Comparison of ENCODE assay signal across 8 cellular contexts in the genomic region with DNA sequence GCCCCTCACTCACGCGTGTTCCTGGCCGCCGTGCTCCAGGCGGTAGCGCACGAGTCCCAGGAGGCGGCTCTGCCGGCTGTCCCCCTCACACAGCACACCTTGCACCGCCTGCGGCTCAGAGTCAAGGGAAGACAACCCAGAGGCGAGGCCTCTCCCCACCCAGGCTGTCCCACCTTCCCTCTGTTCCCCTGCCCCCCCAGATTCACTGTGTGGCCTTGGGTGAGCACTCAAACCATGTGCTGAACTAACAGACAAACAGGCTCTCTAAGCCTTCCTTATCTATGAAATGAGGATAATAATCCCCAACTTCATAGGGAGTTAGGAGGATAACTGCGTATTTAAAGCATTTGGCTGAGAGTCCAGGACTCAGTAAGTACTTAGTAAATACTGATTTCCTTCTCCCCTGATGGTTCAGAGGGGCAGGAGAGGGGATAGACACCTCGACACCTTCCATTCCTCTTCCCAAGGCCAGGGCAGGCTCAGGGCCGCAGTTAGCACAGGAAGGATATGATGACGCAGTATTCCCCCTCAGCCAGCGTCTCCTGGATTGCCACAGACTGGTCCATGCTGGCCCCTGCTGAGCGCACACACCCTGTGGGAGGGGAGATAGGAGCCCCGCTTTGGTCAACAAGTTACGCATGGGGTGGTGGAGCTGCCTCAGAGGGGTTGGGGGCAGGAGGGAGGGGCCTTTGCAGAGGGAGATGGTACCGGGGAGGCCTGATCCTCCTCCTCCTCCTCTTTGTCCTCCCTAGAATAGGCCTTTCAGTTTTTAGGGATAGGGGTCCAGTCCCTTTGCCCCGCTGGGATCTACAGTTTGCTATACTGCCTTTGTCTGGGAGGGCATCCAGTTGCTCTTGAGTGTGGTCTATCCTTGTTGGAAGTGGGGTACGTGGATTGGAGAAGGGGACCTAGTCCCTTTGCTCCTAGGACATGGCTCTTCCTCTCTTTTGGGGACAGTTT. TPM values are rescaled to one million over a fixed set of nuclear protein-coding genes. Genes with fewer than 3 reads are reported as not detected.
DNase-seq lines count a peak whose midpoint lies in the region; ATAC-seq and TF ChIP-seq lines count a peak whose summit lies in the region.

No MANE protein-coding gene starts in this region.

- H3K79me2 ChIP-seq in ACC112 (ENCODE audit: control insufficient read depth, insufficient read depth, low read length, unreplicated experiment) (peaks cover 5% of the 10 kb centered on the region), SK-N-SH (ENCODE audit: insufficient read depth) (peaks cover 9% of the 10 kb centered on the region; the same call in 1 of the 2 replicates)

- H3K4me3 ChIP-seq in ACC112 (ENCODE audit: low read depth, low read length) = peak overlapping the region; percentile 86
- peak overlapping the region; percentile 65 to 78 for H3K4me3 ChIP-seq in SK-N-SH (ENCODE audit: low read depth in 2 of 2, low read length in 1 of 2)
- H3K4me3 ChIP-seq in tibial nerve = peak overlapping the region; percentile 66 to 96 (median 86)

- DNase-seq in SK-N-SH (peak; percentile 59), epidermal melanocyte (ENCODE audit: insufficient read length, low spot score) (peak; percentile 68), midbrain (lab: John Stamatoyannopoulos, UW) (peak; percentile 51), tibial nerve (ENCODE audit: low spot score in 2 of 2) (peak; percentile 43 to 61), NCI-H2107 treated with DMSO at 0.1 percent for 48 hours (lab: John Stamatoyannopoulos, UW; ENCODE audit: unreplicated experiment) (no peak), NCI-H128 (lab: John Stamatoyannopoulos, UW; ENCODE audit: unreplicated experiment) (no peak)

- H3K4me1 ChIP-seq in ACC112 (ENCODE audit: control insufficient read depth, insufficient read depth, low read length, unreplicated experiment) (peaks cover 29% of the 10 kb centered on the region), SK-N-SH (ENCODE audit: control insufficient read depth in 1 of 2, insufficient read depth in 2 of 2, low read depth in 1 of 2, low read length in 1 of 2) (peaks cover 0 to 9% of the 10 kb centered on the region in 2 experiments; a peak in 1 of 4 replicates), tibial nerve (peaks cover 0 to 26% (median 10%) of the 10 kb centered on the region in 4 donors)

- peak overlapping the region; percentile 80 for H3K4me2 ChIP-seq in SK-N-SH

- H3K9me3 ChIP-seq in SK-N-SH = no peaks in the 10 kb centered on the region
- no peaks in the 10 kb centered on the region for H3K9me3 ChIP-seq in tibial nerve

- H2AFZ ChIP-seq in ACC112 (ENCODE audit: low read length, unreplicated experiment) (peak overlapping the region; percentile 91), SK-N-SH (ENCODE audit: low read depth) (peak overlapping the region; percentile 42)

- no peaks in the 10 kb centered on the region for H4K20me1 ChIP-seq in SK-N-SH (ENCODE audit: insufficient read depth)

- no peaks in the 10 kb centered on the region for H3K9me2 ChIP-seq in SK-N-SH

- CTCF ChIA-PET in SK-N-SH (lab: Yijun Ruan, JAX) = interaction anchor here (1.2 to 1.6 kb wide), 2 partner anchors 8 to 24 kb away, joined by 3 to 4 read pairs; no protein-coding TSS in a partner anchor

- H3K27me3 ChIP-seq in ACC112 (ENCODE audit: insufficient read depth, low read length) (no peaks in the 10 kb centered on the region), SK-N-SH (ENCODE audit: insufficient read depth) (no peaks in the 10 kb centered on the region), tibial nerve (no peaks in the 10 kb centered on the region)

- TF ChIP-seq EP300 in SK-N-SH (IDR thresholded peaks at IDR 0.05; ENCODE audit: borderline replicate concordance in 1 of 2, low read depth in 1 of 2, low read length in 1 of 2) (no peak), tibial nerve (IDR thresholded peaks at IDR 0.05) (peak in 1 of 2 donors; percentile 55)

- H3K27ac ChIP-seq in ACC112 (ENCODE audit: low read depth, low read length) (peak overlapping the region; percentile 96), SK-N-SH (ENCODE audit: low read depth in 2 of 2, low read length in 1 of 2) (peak overlapping the region; percentile 48 to 74), tibial nerve (peak overlapping the region; percentile 79 to 95 (median 92))

- POLR2A ChIA-PET in SK-N-SH (lab: Yijun Ruan, JAX) = no interaction called here

- no peaks in the 10 kb centered on the region for H3F3A ChIP-seq in SK-N-SH (replicated peaks; ENCODE audit: insufficient read depth)

- ATAC-seq in GM19324 (IDR thresholded peaks at IDR 0.05; ENCODE audit: low FRiP score, unreplicated experiment) = peak; percentile 6

- TF ChIP-seq POLR2A in tibial nerve (IDR thresholded peaks at IDR 0.05) = no peak

- TF ChIP-seq CTCF in SK-N-SH (IDR thresholded peaks at IDR 0.05) = no peak
- no peak for TF ChIP-seq CTCF in tibial nerve (IDR thresholded peaks at IDR 0.05)

- peak overlapping the region; percentile 78 for H3K9ac ChIP-seq in SK-N-SH

- WGBS in SK-N-SH (ENCODE audit: low lambda C conversion rate) = 66% methylated on average over 21 of the region's 23 CpGs
- 43 to 44% methylated on average over 23 of the region's 23 CpGs for WGBS in tibial nerve, 2 donors

- TF ChIP-seq RAD21 in SK-N-SH (IDR thresholded peaks at IDR 0.05; ENCODE audit: low read length) = no peak

- no peaks in the 10 kb centered on the region for H3K36me3 ChIP-seq in ACC112 (ENCODE audit: insufficient read depth, low read length)
- peaks cover 0 to under 1% of the 10 kb centered on the region in 2 experiments for H3K36me3 ChIP-seq in SK-N-SH (replicated peaks in 1 of 2; ENCODE audit: control insufficient read depth in 1 of 2, insufficient read depth in 2 of 2, low read length in 1 of 2)
- H3K36me3 ChIP-seq in tibial nerve = peaks cover 0 to 38% (median 0%) of the 10 kb centered on the region in 3 donors

TF ChIP-seq in SK-N-SH, 30 proteins besides CTCF, POLR2A, EP300 and RAD21:
- no peak for TF ChIP-seq FOSL2 (IDR thresholded peaks at IDR 0.05; ENCODE audit: borderline replicate concordance, low read depth)
- no peak for TF ChIP-seq CHD2 (IDR thresholded peaks at IDR 0.05; ENCODE audit: low read length, partially characterized antibody)
- TF ChIP-seq, protein P1, sequence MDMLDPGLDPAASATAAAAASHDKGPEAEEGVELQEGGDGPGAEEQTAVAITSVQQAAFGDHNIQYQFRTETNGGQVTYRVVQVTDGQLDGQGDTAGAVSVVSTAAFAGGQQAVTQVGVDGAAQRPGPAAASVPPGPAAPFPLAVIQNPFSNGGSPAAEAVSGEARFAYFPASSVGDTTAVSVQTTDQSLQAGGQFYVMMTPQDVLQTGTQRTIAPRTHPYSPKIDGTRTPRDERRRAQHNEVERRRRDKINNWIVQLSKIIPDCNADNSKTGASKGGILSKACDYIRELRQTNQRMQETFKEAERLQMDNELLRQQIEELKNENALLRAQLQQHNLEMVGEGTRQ (IDR thresholded peaks at IDR 0.05; ENCODE audit: borderline replicate concordance, low read depth, low read length) = no peak
- no peak for TF ChIP-seq SIN3A (IDR thresholded peaks at IDR 0.05; ENCODE audit: borderline replicate concordance, low read depth, low read length)
- TF ChIP-seq YY1 (IDR thresholded peaks at IDR 0.05; ENCODE audit: low read depth) = no peak
- TF ChIP-seq RXRA (IDR thresholded peaks at IDR 0.05; ENCODE audit: borderline replicate concordance, low read depth) = no peak
- TF ChIP-seq, protein P2, sequence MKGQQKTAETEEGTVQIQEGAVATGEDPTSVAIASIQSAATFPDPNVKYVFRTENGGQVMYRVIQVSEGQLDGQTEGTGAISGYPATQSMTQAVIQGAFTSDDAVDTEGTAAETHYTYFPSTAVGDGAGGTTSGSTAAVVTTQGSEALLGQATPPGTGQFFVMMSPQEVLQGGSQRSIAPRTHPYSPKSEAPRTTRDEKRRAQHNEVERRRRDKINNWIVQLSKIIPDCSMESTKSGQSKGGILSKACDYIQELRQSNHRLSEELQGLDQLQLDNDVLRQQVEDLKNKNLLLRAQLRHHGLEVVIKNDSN (IDR thresholded peaks at IDR 0.05; ENCODE audit: borderline replicate concordance, low read depth) = no peak
- TF ChIP-seq, protein P3, sequence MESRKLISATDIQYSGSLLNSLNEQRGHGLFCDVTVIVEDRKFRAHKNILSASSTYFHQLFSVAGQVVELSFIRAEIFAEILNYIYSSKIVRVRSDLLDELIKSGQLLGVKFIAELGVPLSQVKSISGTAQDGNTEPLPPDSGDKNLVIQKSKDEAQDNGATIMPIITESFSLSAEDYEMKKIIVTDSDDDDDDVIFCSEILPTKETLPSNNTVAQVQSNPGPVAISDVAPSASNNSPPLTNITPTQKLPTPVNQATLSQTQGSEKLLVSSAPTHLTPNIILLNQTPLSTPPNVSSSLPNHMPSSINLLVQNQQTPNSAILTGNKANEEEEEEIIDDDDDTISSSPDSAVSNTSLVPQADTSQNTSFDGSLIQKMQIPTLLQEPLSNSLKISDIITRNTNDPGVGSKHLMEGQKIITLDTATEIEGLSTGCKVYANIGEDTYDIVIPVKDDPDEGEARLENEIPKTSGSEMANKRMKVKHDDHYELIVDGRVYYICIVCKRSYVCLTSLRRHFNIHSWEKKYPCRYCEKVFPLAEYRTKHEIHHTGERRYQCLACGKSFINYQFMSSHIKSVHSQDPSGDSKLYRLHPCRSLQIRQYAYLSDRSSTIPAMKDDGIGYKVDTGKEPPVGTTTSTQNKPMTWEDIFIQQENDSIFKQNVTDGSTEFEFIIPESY (IDR thresholded peaks at IDR 0.05; ENCODE audit: borderline replicate concordance, low read depth) = no peak

RNA-seq across cellular contexts. Expression of a gene that starts 0.8 kb away (rescaled TPM):
- 10.5 and 12.3 TPM in 2 replicates for polyA plus RNA-seq in SK-N-SH (2012; rRNA removed)
- 5.9 and 7.3 TPM in 2 replicates for polyA plus RNA-seq in SK-N-SH (2012; cell fraction: cytosol; rRNA removed)
- 20.9 and 24.8 TPM in 2 replicates for polyA plus RNA-seq in SK-N-SH (2012; cell fraction: nucleus; rRNA removed)
- 10 to 100 TPM; 39.1 to 52.5 (median 49.0) TPM for total RNA-seq in tibial nerve

RNA-seq across cellular contexts. Expression of a gene that starts 43.8 kb away (rescaled TPM):
- 35.3 and 41.5 TPM in 2 replicates for polyA plus RNA-seq in SK-N-SH (2012; rRNA removed)
- polyA plus RNA-seq in SK-N-SH (2012; cell fraction: cytosol; rRNA removed) = 46.3 and 54.9 TPM in 2 replicates
- 23.1 and 44.0 TPM in 2 replicates for polyA plus RNA-seq in SK-N-SH (2012; cell fraction: nucleus; rRNA removed)
- total RNA-seq in tibial nerve = 10 to 100 TPM; 51.0 to 67.8 (median 62.8) TPM

RNA-seq across cellular contexts. Expression of a gene that starts 59.3 kb away (rescaled TPM):
- polyA plus RNA-seq in SK-N-SH (2012; rRNA removed) = 4.2 and 6.8 TPM in 2 replicates
- polyA plus RNA-seq in SK-N-SH (2012; cell fraction: cytosol; rRNA removed) = 4.1 and 7.3 TPM in 2 replicates
- polyA plus RNA-seq in SK-N-SH (2012; cell fraction: nucleus; rRNA removed) = 13.5 and 14.1 TPM in 2 replicates
- 10 to 100 TPM; 25.1 to 32.7 (median 26.6) TPM for total RNA-seq in tibial nerve

Comparison
In these comparisons a context has a peak if more than half of its experiments do, and no peak if none do; other contexts are left out.
1. DNase-seq: peak in SK-N-SH (single experiment), epidermal melanocyte (single experiment), midbrain (single experiment) and tibial nerve (2 of 2); none in NCI-H2107 treated with DMSO at 0.1 percent for 48 hours (single experiment) and NCI-H128 (single experiment).
2. Peak in every context shown above with its lines, with median percentiles within 50 percentile points of each other: H3K27ac ChIP-seq and H3K4me3 ChIP-seq.